Comparison of ENCODE assay signal across 16 cellular contexts in the genomic region with DNA sequence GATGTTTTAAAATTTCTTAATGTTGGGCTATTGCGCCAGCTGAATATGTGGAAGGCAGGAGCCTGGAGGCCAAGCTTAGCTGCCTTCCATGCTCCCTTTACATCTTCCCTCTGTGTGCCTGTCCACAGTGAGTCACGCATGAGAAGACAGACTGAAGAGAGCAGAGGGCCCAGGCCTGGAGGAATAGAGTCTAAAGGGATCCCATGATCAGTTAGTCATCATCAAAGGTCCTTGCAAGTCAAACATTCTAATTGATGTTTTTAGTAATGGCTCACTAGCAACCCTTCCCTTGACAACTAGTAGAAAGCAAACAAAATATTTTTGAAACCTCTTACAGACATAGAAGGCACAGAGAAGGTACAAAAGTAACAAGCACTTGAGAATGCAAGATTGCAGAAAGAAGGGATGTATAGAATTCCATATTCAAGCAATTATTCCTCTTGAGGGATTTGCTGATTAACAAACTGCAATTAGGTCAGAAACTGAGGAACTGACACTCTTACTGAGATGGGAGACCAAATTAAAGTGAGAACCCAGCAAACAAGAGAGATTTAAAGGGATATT. TPM values are rescaled to one million over a fixed set of nuclear protein-coding genes. Genes with fewer than 3 reads are reported as not detected.
DNase-seq lines count a peak whose midpoint lies in the region; ATAC-seq, FAIRE-seq and TF ChIP-seq lines count a peak whose summit lies in the region.
"Had no signal": no experiment of that assay in that cellular context is flagged by ENCODE, and none has a peak within 500 bp of the region (broad histone marks: within the 10 kb centered on the region; RNA-seq: fewer than 3 reads in every experiment).

No MANE protein-coding gene starts in this region.

- no peaks in the 10 kb centered on the region for H3K79me2 ChIP-seq in fibroblast of lung (ENCODE audit: control insufficient read depth, insufficient read depth, low read length)

- H3K4me3 ChIP-seq in fibroblast of lung (replicated peaks in 1 of 4; ENCODE audit: control extremely low read depth in 1 of 4, insufficient read depth in 1 of 4, low read depth in 3 of 4, low read length in 4 of 4), result no peak overlapping the region
- H3K4me3 ChIP-seq: Peyer's patch had no signal

- H3K27ac ChIP-seq in fibroblast of lung (ENCODE audit: insufficient read depth, low read length), result peak overlapping the region; percentile 20
- H3K27ac ChIP-seq: Peyer's patch, VCaP had no signal

- no peaks in the 10 kb centered on the region for H3K27me3 ChIP-seq in fibroblast of lung (ENCODE audit: control insufficient read depth, insufficient read depth, low read length)
- H3K27me3 ChIP-seq: Peyer's patch had no signal

- peaks cover 2% of the 10 kb centered on the region for H3K4me1 Mint-ChIP-seq in activated CD4-positive, alpha-beta T cell treated with anti-CD3 and anti-CD28 coated beads for 36 hours
- H3K4me1 Mint-ChIP-seq in stimulated activated effector memory CD8-positive, alpha-beta T cell treated with anti-CD3 and anti-CD28 coated beads, Interleukin-12 subunit alpha, Interleukin-12 subunit beta, amount 100 ng/mL, for 72 hours, result no peaks in the 10 kb centered on the region
- H3K4me1 Mint-ChIP-seq: central memory CD8-positive, alpha-beta T cell had no signal

- intact Hi-C loops in activated CD4-positive, alpha-beta T cell treated with anti-CD3 and anti-CD28 coated beads for 36 hours (cut with DNase I, micrococcal nuclease), result no loop called here

- H3K4me1 ChIP-seq in fibroblast of lung (ENCODE audit: control insufficient read depth, extremely low read depth, insufficient read depth, low read length), result no peaks in the 10 kb centered on the region
- H3K4me1 ChIP-seq: Peyer's patch had no signal

- DNase-seq in activated CD4-positive, alpha-beta T cell treated with anti-CD3 and anti-CD28 coated beads for 36 hours, result no peak
- DNase-seq in activated CD4-positive, alpha-beta T cell treated with anti-CD3 and anti-CD28 coated beads for 1 hour, result no peak
- peak; percentile 88 for DNase-seq in NCI-H226
- DNase-seq in fibroblast of lung (ENCODE audit: low read depth in 2 of 2), result peak in 1 of 2 donors; percentile 47
- no peak for DNase-seq in stimulated activated effector memory CD8-positive, alpha-beta T cell treated with anti-CD3 and anti-CD28 coated beads, Interleukin-12 subunit alpha, Interleukin-12 subunit beta, amount 100 ng/mL, for 72 hours (ENCODE audit: low spot score in 2 of 2)
- no peak for DNase-seq in D721Med (ENCODE audit: insufficient read length, low spot score)
- DNase-seq in middle frontal gyrus (ENCODE audit: extremely low spot score, low spot score), result no peak
- DNase-seq: activated T-cell treated with anti-CD3 and anti-CD28 coated beads, Interleukin-2, amount 50 U/mL, for 72 hours; NCI-H187 treated with DMSO at 0.1 percent for 48 hours; Peyer's patch had no signal

- CTCF ChIA-PET in activated CD4-positive, alpha-beta T cell treated with anti-CD3 and anti-CD28 coated beads for 36 hours (lab: Charles Lee), result interaction anchor here (0.6 kb wide), 1 partner anchor 552 kb away, joined by 4 read pairs; no protein-coding TSS in a partner anchor

- TF ChIP-seq CTCF in fibroblast of lung (conservative IDR thresholded peaks at IDR 0.05 in 1 of 2, IDR thresholded peaks at IDR 0.05 in 1 of 2; ENCODE audit: low read depth in 1 of 2, low read length in 2 of 2) (no peak), D721Med (IDR thresholded peaks at IDR 0.05; ENCODE audit: insufficient read depth, missing control alignments) (no peak)

- FAIRE-seq in D721Med (lab: Jason Lieb, UNC), result no peak
- FAIRE-seq: GM12892 had no signal

- POLR2A ChIA-PET in activated CD4-positive, alpha-beta T cell treated with anti-CD3 and anti-CD28 coated beads for 36 hours (lab: Charles Lee), result no interaction called here

- H3K4me3 Mint-ChIP-seq in activated CD4-positive, alpha-beta T cell treated with anti-CD3 and anti-CD28 coated beads for 36 hours, result no peak overlapping the region
- no peak overlapping the region for H3K4me3 Mint-ChIP-seq in stimulated activated effector memory CD8-positive, alpha-beta T cell treated with anti-CD3 and anti-CD28 coated beads, Interleukin-12 subunit alpha, Interleukin-12 subunit beta, amount 100 ng/mL, for 72 hours
- H3K4me3 Mint-ChIP-seq: activated T-cell treated with anti-CD3 and anti-CD28 coated beads, Interleukin-2, amount 50 U/mL, for 72 hours; B cell; central memory CD8-positive, alpha-beta T cell had no signal

- H3K36me3 ChIP-seq in fibroblast of lung (ENCODE audit: control insufficient read depth, insufficient read depth, low read length), result no peaks in the 10 kb centered on the region
- H3K36me3 ChIP-seq: Peyer's patch had no signal

- no peak overlapping the region for H3K4me2 ChIP-seq in fibroblast of lung (ENCODE audit: extremely low read depth, insufficient read depth, low read length)

- H3K27ac Mint-ChIP-seq in activated CD4-positive, alpha-beta T cell treated with anti-CD3 and anti-CD28 coated beads for 36 hours, result no peak overlapping the region
- no peak overlapping the region for H3K27ac Mint-ChIP-seq in stimulated activated effector memory CD8-positive, alpha-beta T cell treated with anti-CD3 and anti-CD28 coated beads, Interleukin-12 subunit alpha, Interleukin-12 subunit beta, amount 100 ng/mL, for 72 hours
- H3K27ac Mint-ChIP-seq: B cell had no signal

- H4K20me1 ChIP-seq in fibroblast of lung (ENCODE audit: control insufficient read depth, extremely low read depth, insufficient read depth, low read length), result no peaks in the 10 kb centered on the region

- peaks cover 2% of the 10 kb centered on the region for H3K27me3 Mint-ChIP-seq in activated CD4-positive, alpha-beta T cell treated with anti-CD3 and anti-CD28 coated beads for 36 hours
- H3K27me3 Mint-ChIP-seq: B cell; central memory CD8-positive, alpha-beta T cell had no signal

- no peak overlapping the region for H2AFZ ChIP-seq in fibroblast of lung (ENCODE audit: low read length)

- no peaks in the 10 kb centered on the region for H3K9me3 Mint-ChIP-seq in activated CD4-positive, alpha-beta T cell treated with anti-CD3 and anti-CD28 coated beads for 36 hours (ENCODE audit: low read depth)
- H3K9me3 Mint-ChIP-seq in stimulated activated effector memory CD8-positive, alpha-beta T cell treated with anti-CD3 and anti-CD28 coated beads, Interleukin-12 subunit alpha, Interleukin-12 subunit beta, amount 100 ng/mL, for 72 hours, result no peaks in the 10 kb centered on the region
- H3K9me3 Mint-ChIP-seq: central memory CD8-positive, alpha-beta T cell had no signal

- no peaks in the 10 kb centered on the region for H3K9me3 ChIP-seq in fibroblast of lung (ENCODE audit: control insufficient read depth, insufficient read depth, low read depth, low read length)
- H3K9me3 ChIP-seq: Peyer's patch had no signal

- peak; percentile 39 for ATAC-seq in activated CD4-positive, alpha-beta T cell treated with anti-CD3 and anti-CD28 coated beads for 36 hours
- peak; percentile 37 for ATAC-seq in stimulated activated effector memory CD8-positive, alpha-beta T cell treated with anti-CD3 and anti-CD28 coated beads, Interleukin-12 subunit alpha, Interleukin-12 subunit beta, amount 100 ng/mL, for 72 hours
- ATAC-seq in HG02610 (IDR thresholded peaks at IDR 0.05; ENCODE audit: unreplicated experiment), result no peak
- ATAC-seq: activated T-cell treated with anti-CD3 and anti-CD28 coated beads, Interleukin-2, amount 50 U/mL, for 72 hours had no signal

- H3K9ac ChIP-seq in fibroblast of lung (ENCODE audit: insufficient read depth, low read length), result no peak overlapping the region

- no peaks in the 10 kb centered on the region for H3K36me3 Mint-ChIP-seq in activated CD4-positive, alpha-beta T cell treated with anti-CD3 and anti-CD28 coated beads for 36 hours (ENCODE audit: low read depth)
- H3K36me3 Mint-ChIP-seq in stimulated activated effector memory CD8-positive, alpha-beta T cell treated with anti-CD3 and anti-CD28 coated beads, Interleukin-12 subunit alpha, Interleukin-12 subunit beta, amount 100 ng/mL, for 72 hours, result no peaks in the 10 kb centered on the region

RNA-seq across cellular contexts. Expression of a gene that starts 30.7 kb away (rescaled TPM):
- total RNA-seq in activated CD4-positive, alpha-beta T cell treated with anti-CD3 and anti-CD28 coated beads for 36 hours, result 10 to 100 TPM; 53.3 to 66.4 TPM
- 1.5 and 3.1 TPM in 2 replicates for total RNA-seq in fibroblast of lung
- 1.3 and 1.5 TPM in 2 replicates for polyA plus RNA-seq in fibroblast of lung
- 2.5 and 3.1 TPM in 2 replicates for polyA plus RNA-seq in fibroblast of lung (2012)
- 0.48 TPM in 1 of 2 replicates, not detected in the other for polyA minus RNA-seq in fibroblast of lung (ENCODE audit: low replicate concordance)
- total RNA-seq: HT-29 had no signal

Comparison
In these comparisons a context has a peak if more than half of its experiments do, and no peak if none do; other contexts are left out.
1. RNA of a gene that starts 30.7 kb away (total RNA-seq): 53.3 to 66.4 TPM in activated CD4-positive, alpha-beta T cell treated with anti-CD3 and anti-CD28 coated beads for 36 hours; 1.5 to 3.1 TPM in fibroblast of lung; every median in the first group is over 10 times any median in the second.